Comparison of ENCODE assay signal across 1 cellular context in the genomic region with DNA sequence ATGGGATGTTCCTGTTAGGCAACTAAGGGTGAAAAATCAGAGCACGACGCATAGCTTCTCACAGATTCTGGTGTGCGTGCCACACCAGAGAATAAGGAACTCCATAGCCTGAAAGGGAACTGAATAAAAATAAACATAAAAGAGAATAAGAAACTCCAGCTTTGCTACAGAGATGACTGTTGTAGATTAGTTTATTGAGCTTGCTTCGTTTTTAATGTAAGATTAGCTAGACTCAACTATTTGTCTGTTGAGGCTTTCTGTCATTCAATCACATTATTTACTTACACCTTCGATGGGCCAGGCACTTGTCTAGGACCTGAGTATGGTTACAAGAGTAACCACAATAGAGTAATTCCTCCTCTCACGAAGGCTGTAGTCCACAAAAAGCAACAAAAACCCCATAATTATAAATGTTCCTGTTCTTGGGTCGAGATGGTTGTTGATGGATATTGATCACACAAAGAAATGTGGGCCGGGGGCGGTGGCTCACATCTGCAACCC.
TF ChIP-seq lines count a peak whose summit lies in the region.

No MANE protein-coding gene starts in this region.

TF ChIP-seq in HepG2, 621 proteins besides CTCF, POLR2A, EP300 and RAD21:
- TF ChIP-seq MED13 (CRISPR knock-in tag; IDR thresholded peaks at IDR 0.05) (no peak), SNAPC2 (CRISPR knock-in tag; IDR thresholded peaks at IDR 0.05) (no peak), ZNF879 (CRISPR knock-in tag; IDR thresholded peaks at IDR 0.05) (no peak), ATF7-NPFF (CRISPR knock-in tag; IDR thresholded peaks at IDR 0.05; ENCODE audit: low read depth) (no peak), NR2F2 (IDR thresholded peaks at IDR 0.05; ENCODE audit: borderline replicate concordance, low read depth) (no peak), HNRNPLL (IDR thresholded peaks at IDR 0.05; ENCODE audit: low read depth, low read length, poor library complexity, severe bottlenecking) (no peak), KDM5B (CRISPR knock-in tag; IDR thresholded peaks at IDR 0.05; ENCODE audit: borderline replicate concordance) (no peak), SRF (IDR thresholded peaks at IDR 0.05; ENCODE audit: low read depth, low read length) (no peak), ZNF296 (CRISPR knock-in tag; conservative IDR thresholded peaks at IDR 0.05) (no peak), PRPF4 (IDR thresholded peaks at IDR 0.05; ENCODE audit: low read depth, low read length, poor library complexity, severe bottlenecking) (no peak), THYN1 (CRISPR knock-in tag; IDR thresholded peaks at IDR 0.05; ENCODE audit: borderline replicate concordance, low read depth) (no peak), BHLHE40 (IDR thresholded peaks at IDR 0.05; ENCODE audit: low read length) (no peak), ARNTL (CRISPR knock-in tag; IDR thresholded peaks at IDR 0.05) (no peak)
- TF ChIP-seq, protein P1, sequence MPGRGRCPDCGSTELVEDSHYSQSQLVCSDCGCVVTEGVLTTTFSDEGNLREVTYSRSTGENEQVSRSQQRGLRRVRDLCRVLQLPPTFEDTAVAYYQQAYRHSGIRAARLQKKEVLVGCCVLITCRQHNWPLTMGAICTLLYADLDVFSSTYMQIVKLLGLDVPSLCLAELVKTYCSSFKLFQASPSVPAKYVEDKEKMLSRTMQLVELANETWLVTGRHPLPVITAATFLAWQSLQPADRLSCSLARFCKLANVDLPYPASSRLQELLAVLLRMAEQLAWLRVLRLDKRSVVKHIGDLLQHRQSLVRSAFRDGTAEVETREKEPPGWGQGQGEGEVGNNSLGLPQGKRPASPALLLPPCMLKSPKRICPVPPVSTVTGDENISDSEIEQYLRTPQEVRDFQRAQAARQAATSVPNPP (CRISPR knock-in tag; IDR thresholded peaks at IDR 0.05), result no peak
- TF ChIP-seq, protein P2, sequence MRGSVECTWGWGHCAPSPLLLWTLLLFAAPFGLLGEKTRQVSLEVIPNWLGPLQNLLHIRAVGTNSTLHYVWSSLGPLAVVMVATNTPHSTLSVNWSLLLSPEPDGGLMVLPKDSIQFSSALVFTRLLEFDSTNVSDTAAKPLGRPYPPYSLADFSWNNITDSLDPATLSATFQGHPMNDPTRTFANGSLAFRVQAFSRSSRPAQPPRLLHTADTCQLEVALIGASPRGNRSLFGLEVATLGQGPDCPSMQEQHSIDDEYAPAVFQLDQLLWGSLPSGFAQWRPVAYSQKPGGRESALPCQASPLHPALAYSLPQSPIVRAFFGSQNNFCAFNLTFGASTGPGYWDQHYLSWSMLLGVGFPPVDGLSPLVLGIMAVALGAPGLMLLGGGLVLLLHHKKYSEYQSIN (CRISPR knock-in tag; IDR thresholded peaks at IDR 0.05; ENCODE audit: borderline replicate concordance), result no peak
